9 cellular contexts compared by ENCODE assay signal in the genomic region with DNA sequence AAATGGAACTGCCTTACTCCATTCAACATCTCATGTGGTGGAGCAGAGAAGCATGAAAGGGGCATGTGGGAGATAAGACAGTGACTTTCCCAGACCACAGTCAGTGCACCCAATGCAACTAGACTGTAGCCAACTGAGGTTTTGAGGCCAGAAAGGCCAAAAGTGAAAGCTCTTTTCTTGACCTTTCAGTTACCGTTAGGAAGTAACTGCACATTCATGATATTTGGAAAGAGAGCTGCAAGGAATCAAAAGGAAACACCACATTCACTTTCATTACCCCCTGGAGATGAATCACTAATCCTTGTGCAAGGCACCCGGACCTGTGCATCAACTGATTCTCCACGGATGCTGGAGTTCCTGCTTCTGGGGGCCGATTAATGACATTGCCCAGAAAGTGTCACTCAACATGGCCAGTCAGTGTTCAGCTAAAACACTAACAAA.
DNase-seq lines count a peak whose midpoint lies in the region; ATAC-seq, FAIRE-seq and TF ChIP-seq lines count a peak whose summit lies in the region.
"Had no signal": no experiment of that assay in that cellular context is flagged by ENCODE, and none has a peak within 500 bp of the region (broad histone marks: within the 10 kb centered on the region; RNA-seq: fewer than 3 reads in every experiment).

No MANE protein-coding gene starts in this region.

- intact Hi-C loops in K562 (cut with micrococcal nuclease): no loop called here

- H3K27me3 Mint-ChIP-seq in activated CD4-positive, alpha-beta memory T cell treated with anti-CD3 and anti-CD28 coated beads, Interleukin-2, amount 10 ng/mL, durations not matched to agents 7 days and 5 days: peaks cover 9% of the 10 kb centered on the region
- H3K27me3 Mint-ChIP-seq: brain had no signal

- peak; percentile 87 for DNase-seq in CD1c-positive myeloid dendritic cell (ENCODE audit: extremely low spot score)
- DNase-seq in K562 (ENCODE audit: extremely low read depth in 1 of 4, low spot score in 3 of 4): peak in 1 of 4 experiments; percentile 9
- no peak for DNase-seq in cerebellum (ENCODE audit: low spot score)
- no peak for DNase-seq in NCI-H510A treated with DMSO at 0.1 percent for 48 hours (lab: John Stamatoyannopoulos, UW)
- no peak for DNase-seq in activated CD4-positive, alpha-beta memory T cell treated with anti-CD3 and anti-CD28 coated beads, Interleukin-2, amount 10 ng/mL, durations not matched to agents 7 days and 5 days
- no peak for DNase-seq in NCI-H187 treated with DMSO at 0.1 percent for 48 hours (lab: John Stamatoyannopoulos, UW)

- in situ Hi-C loops in K562 (cut with MboI): no loop called here

- H3K36me3 Mint-ChIP-seq in activated CD4-positive, alpha-beta memory T cell treated with anti-CD3 and anti-CD28 coated beads, Interleukin-2, amount 10 ng/mL, durations not matched to agents 7 days and 5 days (ENCODE audit: low read depth): no peaks in the 10 kb centered on the region
- H3K36me3 Mint-ChIP-seq: brain had no signal

- no peaks in the 10 kb centered on the region; a peak in 3 of 5 replicates for H3K4me1 ChIP-seq in K562 (replicated peaks in 1 of 2; ENCODE audit: control insufficient read depth in 2 of 2, insufficient read depth in 2 of 2, low read length in 2 of 2)

- H4K20me1 ChIP-seq in K562 (replicated peaks; ENCODE audit: control insufficient read depth, insufficient read depth, low read length): no peaks in the 10 kb centered on the region

- H3K4me3 Mint-ChIP-seq in activated CD4-positive, alpha-beta memory T cell treated with anti-CD3 and anti-CD28 coated beads, Interleukin-2, amount 10 ng/mL, durations not matched to agents 7 days and 5 days: no peak overlapping the region
- H3K4me3 Mint-ChIP-seq: brain had no signal

- ATAC-seq in GM19463 (IDR thresholded peaks at IDR 0.05; ENCODE audit: unreplicated experiment) (peak; percentile 62), HG03432 (IDR thresholded peaks at IDR 0.05; ENCODE audit: unreplicated experiment) (peak; percentile 77), K562 (peak; percentile 43)

- H3K79me2 ChIP-seq in K562 (ENCODE audit: control insufficient read depth, insufficient read depth, low read length): no peaks in the 10 kb centered on the region

- no peak overlapping the region for H3K27ac ChIP-seq in K562 (ENCODE audit: extremely low read depth, low read depth, low read length)

- CTCF ChIA-PET in K562 (lab: Yijun Ruan, JAX; ENCODE audit: low intra/inter-chr PET ratio): no interaction called here
- CTCF ChIA-PET in activated CD4-positive, alpha-beta memory T cell treated with anti-CD3 and anti-CD28 coated beads, Interleukin-2, amount 10 ng/mL, durations not matched to agents 7 days and 5 days (lab: Charles Lee): interaction anchor here (2.6 kb wide), 1 partner anchor 94 kb away, joined by 8 read pairs; no protein-coding TSS in a partner anchor

- TF ChIP-seq POLR2A in K562 (conservative IDR thresholded peaks at IDR 0.05): no peak

- H3K9me1 ChIP-seq in K562 (ENCODE audit: control insufficient read depth, insufficient read depth, low read length): no peaks in the 10 kb centered on the region

- no peak overlapping the region for H3K9ac ChIP-seq in K562 (ENCODE audit: insufficient read depth in 1 of 2, low read depth in 2 of 2, low read length in 2 of 2)

- H3K36me3 ChIP-seq in K562 (ENCODE audit: control insufficient read depth, insufficient read depth, low read length): no peaks in the 10 kb centered on the region

- no peaks in the 10 kb centered on the region for H3K9me3 Mint-ChIP-seq in activated CD4-positive, alpha-beta memory T cell treated with anti-CD3 and anti-CD28 coated beads, Interleukin-2, amount 10 ng/mL, durations not matched to agents 7 days and 5 days
- H3K9me3 Mint-ChIP-seq: brain had no signal

- TF ChIP-seq RAD21 in K562 (CRISPR knock-in tag; conservative IDR thresholded peaks at IDR 0.05 in 1 of 2, IDR thresholded peaks at IDR 0.05 in 1 of 2): no peak

- TF ChIP-seq CTCF in K562 (IDR thresholded peaks at IDR 0.05 in 2 of 3, conservative IDR thresholded peaks at IDR 0.05 in 1 of 3; ENCODE audit: insufficient read depth in 2 of 3, low read depth in 1 of 3, low read length in 3 of 3): no peak

- H3K4me3 ChIP-seq in K562: no peak overlapping the region

- no peak overlapping the region for H2AFZ ChIP-seq in K562 (ENCODE audit: low read depth, low read length)

- H3K4me2 ChIP-seq in K562 (ENCODE audit: insufficient read depth, low read length): no peak overlapping the region

- no TSS peak for BruUV-seq in K562 (replicated peaks; lab: Mats Ljungman, UMichigan)

- no peak for TF ChIP-seq EP300 in K562 (IDR thresholded peaks at IDR 0.05; ENCODE audit: low read length)

- peaks cover 0 to 9% of the 10 kb centered on the region in 2 experiments; a peak in 2 of 5 replicates for H3K27me3 ChIP-seq in K562 (ENCODE audit: control insufficient read depth in 2 of 2, insufficient read depth in 2 of 2, low read length in 2 of 2)

- FAIRE-seq in K562 (lab: Jason Lieb, UNC): no peak

- H3K4me1 Mint-ChIP-seq in activated CD4-positive, alpha-beta memory T cell treated with anti-CD3 and anti-CD28 coated beads, Interleukin-2, amount 10 ng/mL, durations not matched to agents 7 days and 5 days: peaks cover 11% of the 10 kb centered on the region

- H3K27ac Mint-ChIP-seq in activated CD4-positive, alpha-beta memory T cell treated with anti-CD3 and anti-CD28 coated beads, Interleukin-2, amount 10 ng/mL, durations not matched to agents 7 days and 5 days: no peak overlapping the region
- H3K27ac Mint-ChIP-seq: brain had no signal

- 0% methylated on average over 4 of the region's 4 CpGs for WGBS in K562 (ENCODE audit: insufficient coverage, low coverage, missing lambda C conversion rate)

- POLR2A ChIA-PET in K562 (lab: Yijun Ruan, JAX): interaction anchor here (0.7 kb wide), 1 partner anchor 215 kb away, joined by 6 read pairs; no protein-coding TSS in a partner anchor
- POLR2A ChIA-PET in activated CD4-positive, alpha-beta memory T cell treated with anti-CD3 and anti-CD28 coated beads, Interleukin-2, amount 10 ng/mL, durations not matched to agents 7 days and 5 days (lab: Charles Lee): no interaction called here

- H3K9me3 ChIP-seq in K562 (replicated peaks; ENCODE audit: control insufficient read depth, insufficient read depth, low read depth, low read length): no peaks in the 10 kb centered on the region

TF ChIP-seq in K562, 482 proteins besides CTCF, POLR2A, EP300 and RAD21:
- TF ChIP-seq, protein P1, sequence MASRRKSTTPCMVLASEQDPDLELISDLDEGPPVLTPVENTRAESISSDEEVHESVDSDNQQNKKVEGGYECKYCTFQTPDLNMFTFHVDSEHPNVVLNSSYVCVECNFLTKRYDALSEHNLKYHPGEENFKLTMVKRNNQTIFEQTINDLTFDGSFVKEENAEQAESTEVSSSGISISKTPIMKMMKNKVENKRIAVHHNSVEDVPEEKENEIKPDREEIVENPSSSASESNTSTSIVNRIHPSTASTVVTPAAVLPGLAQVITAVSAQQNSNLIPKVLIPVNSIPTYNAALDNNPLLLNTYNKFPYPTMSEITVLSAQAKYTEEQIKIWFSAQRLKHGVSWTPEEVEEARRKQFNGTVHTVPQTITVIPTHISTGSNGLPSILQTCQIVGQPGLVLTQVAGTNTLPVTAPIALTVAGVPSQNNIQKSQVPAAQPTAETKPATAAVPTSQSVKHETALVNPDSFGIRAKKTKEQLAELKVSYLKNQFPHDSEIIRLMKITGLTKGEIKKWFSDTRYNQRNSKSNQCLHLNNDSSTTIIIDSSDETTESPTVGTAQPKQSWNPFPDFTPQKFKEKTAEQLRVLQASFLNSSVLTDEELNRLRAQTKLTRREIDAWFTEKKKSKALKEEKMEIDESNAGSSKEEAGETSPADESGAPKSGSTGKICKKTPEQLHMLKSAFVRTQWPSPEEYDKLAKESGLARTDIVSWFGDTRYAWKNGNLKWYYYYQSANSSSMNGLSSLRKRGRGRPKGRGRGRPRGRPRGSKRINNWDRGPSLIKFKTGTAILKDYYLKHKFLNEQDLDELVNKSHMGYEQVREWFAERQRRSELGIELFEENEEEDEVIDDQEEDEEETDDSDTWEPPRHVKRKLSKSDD (conservative IDR thresholded peaks at IDR 0.05; ENCODE audit: low read length): no peak
- TF ChIP-seq RBM25 (IDR thresholded peaks at IDR 0.05; ENCODE audit: low read depth, low read length, severe bottlenecking) (no peak), JUND (IDR thresholded peaks at IDR 0.05; ENCODE audit: borderline replicate concordance, low read depth, low read length) (no peak), JUND (tag; IDR thresholded peaks at IDR 0.05; ENCODE audit: borderline replicate concordance, low read depth, low read length) (peak; percentile 16; the same call in 1 of the 3 replicates), ETV6 (IDR thresholded peaks at IDR 0.05; ENCODE audit: borderline replicate concordance in 1 of 2, low read depth in 2 of 2, low read length in 1 of 2) (0 out of 4 replicates have a peak, but pooled peaks of 1 of the 2 experiments have one; percentile 20), ETV6 (CRISPR knock-in tag; IDR thresholded peaks at IDR 0.05; ENCODE audit: borderline replicate concordance) (no peak), ZNF175 (CRISPR knock-in tag; IDR thresholded peaks at IDR 0.05; ENCODE audit: low read depth) (0 out of 2 replicates have a peak, but pooled peaks have one; percentile 1), KDM1A (IDR thresholded peaks at IDR 0.05) (peak in 1 of 2 experiments; percentile 33; a peak in 1 of 4 replicates), MYBL2 (IDR thresholded peaks at IDR 0.05; ENCODE audit: low read depth) (no peak), MYBL2 (CRISPR knock-in tag; IDR thresholded peaks at IDR 0.05; ENCODE audit: borderline replicate concordance) (no peak), KDM2B (CRISPR knock-in tag; IDR thresholded peaks at IDR 0.05) (no peak), KAT7 (CRISPR knock-in tag; IDR thresholded peaks at IDR 0.05; ENCODE audit: borderline replicate concordance) (no peak), ETV1 (tag; conservative IDR thresholded peaks at IDR 0.05; ENCODE audit: low read depth) (0 out of 2 replicates have a peak, but pooled peaks have one; percentile 11), NR2C2 (CRISPR knock-in tag; IDR thresholded peaks at IDR 0.05) (no peak), NR2C2 (tag; IDR thresholded peaks at IDR 0.05) (peak; percentile 85), PTRF (tag; IDR thresholded peaks at IDR 0.05) (no peak), FOSL1 (tag; conservative IDR thresholded peaks at IDR 0.05) (0 out of 2 replicates have a peak, but pooled peaks have one; percentile 22), HNRNPUL1 (IDR thresholded peaks at IDR 0.05; ENCODE audit: low read length) (no peak), ELF1 (tag; IDR thresholded peaks at IDR 0.05) (peak; percentile 20; the same call in 1 of the 2 replicates)
